ENCODE assay signal across 21 cellular contexts in the genomic region with DNA sequence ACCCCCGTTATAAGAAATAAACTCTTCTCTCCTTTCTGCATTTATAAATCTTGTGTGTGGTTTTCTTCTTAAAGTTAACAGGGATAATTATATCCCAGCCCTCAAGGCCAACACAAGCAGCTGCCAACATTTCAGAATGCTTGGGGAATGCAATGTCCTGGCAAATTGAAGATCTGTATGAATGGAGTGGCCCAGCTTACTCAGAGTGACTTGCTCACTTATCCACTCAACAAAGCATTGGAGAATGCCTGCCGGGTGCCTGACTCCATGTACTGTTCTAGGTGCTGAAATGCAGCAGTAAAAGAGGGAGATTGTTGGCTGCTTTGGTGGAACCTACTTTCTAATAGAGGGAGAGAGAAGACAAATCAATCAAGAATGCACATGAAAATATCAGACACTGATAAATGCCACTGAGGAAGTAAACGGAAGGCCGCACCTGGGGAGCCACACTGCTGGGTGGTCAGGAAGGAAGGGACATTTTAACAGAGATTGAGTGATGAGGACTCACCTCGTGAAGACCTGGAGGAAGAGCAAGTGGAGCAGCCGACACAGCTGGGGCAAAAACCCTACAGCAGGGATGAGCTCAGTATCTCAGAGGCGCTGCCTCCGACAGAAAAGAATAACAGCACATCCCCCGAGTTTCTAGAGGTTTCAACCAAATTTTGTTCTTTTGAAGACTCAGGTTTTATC.
A peak's percentile ranks its signal among the peaks of the same experiment; 100 is the strongest.
DNase-seq lines count a peak whose midpoint lies in the region; ATAC-seq and TF ChIP-seq lines count a peak whose summit lies in the region.
"Had no signal": no experiment of that assay in that cellular context is flagged by ENCODE, and none has a peak within 500 bp of the region (broad histone marks: within the 10 kb centered on the region; RNA-seq: fewer than 3 reads in every experiment).

No MANE protein-coding gene starts in this region.

- 94 to 98% methylated on average over 7 to 9 of the region's 9 CpGs for WGBS in endodermal cell (ENCODE audit: insufficient coverage in 1 of 2, insufficient read length in 1 of 2), 2 experiments
- WGBS in testis, 2 donors = 67 to 71% methylated on average over 9 of the region's 9 CpGs

- H3K9me3 ChIP-seq in endodermal cell (ENCODE audit: control insufficient read depth, low read length) = no peaks in the 10 kb centered on the region
- H3K9me3 ChIP-seq in testis = no peaks in the 10 kb centered on the region

- peak; percentile 32 for DNase-seq in endodermal cell
- peak; percentile 47 for DNase-seq in islet precursor cell
- peak; percentile 65 for DNase-seq in testis
- no peak for DNase-seq in NCI-H128 (lab: John Stamatoyannopoulos, UW; ENCODE audit: unreplicated experiment)
- no peak for DNase-seq in SW 1271 (lab: John Stamatoyannopoulos, UW)
- DNase-seq: C1 segment of cervical spinal cord; CD8-positive, alpha-beta memory T cell; DMS53; EL; KG1; NCI-H1417 treated with DMSO at 0.1 percent for 48 hours; NCI-H187 treated with DMSO at 0.1 percent for 48 hours; NCI-H345; NCI-H524 treated with DMSO at 0.1 percent for 48 hours; RPMI8226 had no signal

- TF ChIP-seq RAD21 in Ishikawa (IDR thresholded peaks at IDR 0.05; ENCODE audit: low read depth) = no peak

- H3K27ac Mint-ChIP-seq in endodermal cell = no peak overlapping the region
- H3K27ac Mint-ChIP-seq: CD8-positive, alpha-beta memory T cell; GM23338 had no signal

- H3K9me3 Mint-ChIP-seq in endodermal cell = no peaks in the 10 kb centered on the region
- H3K9me3 Mint-ChIP-seq: CD8-positive, alpha-beta memory T cell; GM23338 had no signal

- peaks cover 5% of the 10 kb centered on the region for H3K27me3 Mint-ChIP-seq in endodermal cell (ENCODE audit: insufficient read depth)

- H3K36me3 Mint-ChIP-seq in endodermal cell (ENCODE audit: low read depth) = no peaks in the 10 kb centered on the region
- H3K36me3 Mint-ChIP-seq: CD8-positive, alpha-beta memory T cell had no signal

- TF ChIP-seq EP300 in Ishikawa (IDR thresholded peaks at IDR 0.05; ENCODE audit: borderline replicate concordance) = no peak

- intact Hi-C loops in testis (cut with DNase I; ENCODE audit: low total_unique reads) = no loop called here

- ATAC-seq in GM21619 (IDR thresholded peaks at IDR 0.05; ENCODE audit: unreplicated experiment) (no peak), GM19023 (IDR thresholded peaks at IDR 0.05; ENCODE audit: unreplicated experiment) (no peak)
- ATAC-seq: GM12878, GM23338, HCT116 had no signal

- H3K9ac ChIP-seq in endodermal cell (ENCODE audit: extremely low read depth, low read length, poor library complexity, severe bottlenecking) = no peak overlapping the region

- peaks cover 13% of the 10 kb centered on the region for H3K4me1 ChIP-seq in endodermal cell (ENCODE audit: control insufficient read depth, insufficient read depth, low read length)
- peaks cover 23% of the 10 kb centered on the region for H3K4me1 ChIP-seq in testis

- no peak overlapping the region for H3K4me3 Mint-ChIP-seq in endodermal cell
- H3K4me3 Mint-ChIP-seq: CD8-positive, alpha-beta memory T cell; GM23338 had no signal

- H3K27me3 ChIP-seq in endodermal cell (ENCODE audit: control insufficient read depth, insufficient read depth, low read length, poor library complexity, severe bottlenecking) (no peaks in the 10 kb centered on the region), testis (no peaks in the 10 kb centered on the region)

- H3K36me3 ChIP-seq in endodermal cell (ENCODE audit: control insufficient read depth, insufficient read depth, low read length) = no peaks in the 10 kb centered on the region
- H3K36me3 ChIP-seq in testis (ENCODE audit: low read depth, missing control alignments) = no peaks in the 10 kb centered on the region

- H3K27ac ChIP-seq in endodermal cell (ENCODE audit: low read depth, low read length) (no peak overlapping the region), testis (peak overlapping the region in 1 of 2 donors; percentile 54)

- peaks cover 20% of the 10 kb centered on the region for H3K4me1 Mint-ChIP-seq in endodermal cell
- H3K4me1 Mint-ChIP-seq: CD8-positive, alpha-beta memory T cell; GM23338 had no signal

- H3K4me3 ChIP-seq in endodermal cell (ENCODE audit: low read length) (no peak overlapping the region), testis (no peak overlapping the region)
- H3K4me3 ChIP-seq: GM12878, GM23338 had no signal

- TF ChIP-seq CTCF in endodermal cell (conservative IDR thresholded peaks at IDR 0.05) (no peak), testis (IDR thresholded peaks at IDR 0.05) (no peak)

- no peak for TF ChIP-seq POLR2A in testis (IDR thresholded peaks at IDR 0.05)

TF ChIP-seq in Ishikawa, 13 proteins besides CTCF, POLR2A, EP300 and RAD21:
- TF ChIP-seq ZBTB7A (IDR thresholded peaks at IDR 0.05; ENCODE audit: low read depth) (no peak), YY1 (IDR thresholded peaks at IDR 0.05; ENCODE audit: low read depth) (no peak), NFIC (IDR thresholded peaks at IDR 0.05) (no peak)
- TF ChIP-seq, protein P1, sequence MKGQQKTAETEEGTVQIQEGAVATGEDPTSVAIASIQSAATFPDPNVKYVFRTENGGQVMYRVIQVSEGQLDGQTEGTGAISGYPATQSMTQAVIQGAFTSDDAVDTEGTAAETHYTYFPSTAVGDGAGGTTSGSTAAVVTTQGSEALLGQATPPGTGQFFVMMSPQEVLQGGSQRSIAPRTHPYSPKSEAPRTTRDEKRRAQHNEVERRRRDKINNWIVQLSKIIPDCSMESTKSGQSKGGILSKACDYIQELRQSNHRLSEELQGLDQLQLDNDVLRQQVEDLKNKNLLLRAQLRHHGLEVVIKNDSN (IDR thresholded peaks at IDR 0.05) = no peak
- TF ChIP-seq, protein P2, sequence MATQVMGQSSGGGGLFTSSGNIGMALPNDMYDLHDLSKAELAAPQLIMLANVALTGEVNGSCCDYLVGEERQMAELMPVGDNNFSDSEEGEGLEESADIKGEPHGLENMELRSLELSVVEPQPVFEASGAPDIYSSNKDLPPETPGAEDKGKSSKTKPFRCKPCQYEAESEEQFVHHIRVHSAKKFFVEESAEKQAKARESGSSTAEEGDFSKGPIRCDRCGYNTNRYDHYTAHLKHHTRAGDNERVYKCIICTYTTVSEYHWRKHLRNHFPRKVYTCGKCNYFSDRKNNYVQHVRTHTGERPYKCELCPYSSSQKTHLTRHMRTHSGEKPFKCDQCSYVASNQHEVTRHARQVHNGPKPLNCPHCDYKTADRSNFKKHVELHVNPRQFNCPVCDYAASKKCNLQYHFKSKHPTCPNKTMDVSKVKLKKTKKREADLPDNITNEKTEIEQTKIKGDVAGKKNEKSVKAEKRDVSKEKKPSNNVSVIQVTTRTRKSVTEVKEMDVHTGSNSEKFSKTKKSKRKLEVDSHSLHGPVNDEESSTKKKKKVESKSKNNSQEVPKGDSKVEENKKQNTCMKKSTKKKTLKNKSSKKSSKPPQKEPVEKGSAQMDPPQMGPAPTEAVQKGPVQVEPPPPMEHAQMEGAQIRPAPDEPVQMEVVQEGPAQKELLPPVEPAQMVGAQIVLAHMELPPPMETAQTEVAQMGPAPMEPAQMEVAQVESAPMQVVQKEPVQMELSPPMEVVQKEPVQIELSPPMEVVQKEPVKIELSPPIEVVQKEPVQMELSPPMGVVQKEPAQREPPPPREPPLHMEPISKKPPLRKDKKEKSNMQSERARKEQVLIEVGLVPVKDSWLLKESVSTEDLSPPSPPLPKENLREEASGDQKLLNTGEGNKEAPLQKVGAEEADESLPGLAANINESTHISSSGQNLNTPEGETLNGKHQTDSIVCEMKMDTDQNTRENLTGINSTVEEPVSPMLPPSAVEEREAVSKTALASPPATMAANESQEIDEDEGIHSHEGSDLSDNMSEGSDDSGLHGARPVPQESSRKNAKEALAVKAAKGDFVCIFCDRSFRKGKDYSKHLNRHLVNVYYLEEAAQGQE (IDR thresholded peaks at IDR 0.05; ENCODE audit: low read depth) = peak; percentile 37; the same call in 1 of the 2 replicates

Comparison
In these comparisons a context has a peak if more than half of its experiments do, and no peak if none do; other contexts are left out.
1. DNase-seq: peak in endodermal cell (single experiment), islet precursor cell (single experiment) and testis (single experiment); none in NCI-H128 (single experiment) and SW 1271 (0 of 2).